In genomic region chr15:88897142-88897455, GRCh38 we compare ENCODE assay signal across 1 cellular context.
TF ChIP-seq lines count a peak whose summit lies in the region.

No MANE protein-coding gene starts in this region.

TF ChIP-seq in WTC11, 78 proteins besides CTCF, POLR2A, EP300 and RAD21 (continued from another document):
- 0 out of 2 replicates have a peak, but pooled peaks have one; percentile 13 for TF ChIP-seq ZNF532 (CRISPR knock-in tag; IDR thresholded peaks at IDR 0.05; ENCODE audit: borderline replicate concordance)
- TF ChIP-seq MLX (CRISPR knock-in tag; IDR thresholded peaks at IDR 0.05): no peak
- TF ChIP-seq ZNF232 (CRISPR knock-in tag; IDR thresholded peaks at IDR 0.05): no peak
- 0 out of 2 replicates have a peak, but pooled peaks have one; percentile 14 for TF ChIP-seq PRRX2 (CRISPR knock-in tag; IDR thresholded peaks at IDR 0.05)
- TF ChIP-seq ZBTB21 (CRISPR knock-in tag; IDR thresholded peaks at IDR 0.05; ENCODE audit: borderline replicate concordance): no peak
TF ChIP-seq in WTC11: peak in this region for 2.
